In genomic region chr11:118295834-118296454, GRCh38 we compare ENCODE assay signal across 8 cellular contexts. TPM values are rescaled to one million over a fixed set of nuclear protein-coding genes. Genes with fewer than 3 reads are reported as not detected.
DNase-seq lines count a peak whose midpoint lies in the region; ATAC-seq and TF ChIP-seq lines count a peak whose summit lies in the region.

No MANE protein-coding gene starts in this region.

- peaks cover 4% of the 10 kb centered on the region for H3K27me3 ChIP-seq in MG63
- H3K27me3 ChIP-seq in ascending aorta: no peaks in the 10 kb centered on the region

- intact Hi-C loops in ascending aorta (cut with DNase I): no loop called here

- no peaks in the 10 kb centered on the region for H3K4me1 ChIP-seq in ascending aorta

- H3K9me3 ChIP-seq in MG63: no peaks in the 10 kb centered on the region
- H3K9me3 ChIP-seq in ascending aorta: no peaks in the 10 kb centered on the region

- no peaks in the 10 kb centered on the region for H3K27me3 Mint-ChIP-seq in activated T-cell treated with anti-CD3 and anti-CD28 coated beads, Interleukin-2, amount 50 U/mL, for 72 hours (ENCODE audit: low read depth)
- peaks cover 28% of the 10 kb centered on the region for H3K27me3 Mint-ChIP-seq in type B pancreatic cell

- H3K4me1 Mint-ChIP-seq in activated T-cell treated with anti-CD3 and anti-CD28 coated beads, Interleukin-2, amount 50 U/mL, for 72 hours (ENCODE audit: low read depth): peaks cover 22% of the 10 kb centered on the region
- peaks cover 1% of the 10 kb centered on the region for H3K4me1 Mint-ChIP-seq in type B pancreatic cell (ENCODE audit: unreplicated experiment)

- peak overlapping the region; percentile 14 to 17 for H3K4me3 Mint-ChIP-seq in activated T-cell treated with anti-CD3 and anti-CD28 coated beads, Interleukin-2, amount 50 U/mL, for 72 hours
- no peak overlapping the region for H3K4me3 Mint-ChIP-seq in type B pancreatic cell

- ATAC-seq in activated T-cell treated with anti-CD3 and anti-CD28 coated beads, Interleukin-2, amount 50 U/mL, for 72 hours (replicated peaks in 1 of 2): peak; percentile 71 to 76
- ATAC-seq in GM21717 (IDR thresholded peaks at IDR 0.05; ENCODE audit: unreplicated experiment): no peak

- peak; percentile 17 for DNase-seq in GM03348 (ENCODE audit: low spot score)
- peak; percentile 2 for DNase-seq in MG63
- peak in 1 of 2 donors; percentile 38 for DNase-seq in activated T-cell treated with anti-CD3 and anti-CD28 coated beads, Interleukin-2, amount 50 U/mL, for 72 hours
- DNase-seq in iPS-NIHi11 (ENCODE audit: low spot score): peak; percentile 44
- DNase-seq in type B pancreatic cell (ENCODE audit: extremely low spot score, unreplicated experiment): no peak
- no peak for DNase-seq in ascending aorta (ENCODE audit: low spot score in 2 of 2)
- no peak for DNase-seq in NCI-H2227 treated with DMSO at 0.1 percent for 48 hours (lab: John Stamatoyannopoulos, UW)

- TF ChIP-seq CTCF in type B pancreatic cell (conservative IDR thresholded peaks at IDR 0.05) (peak; percentile 51), ascending aorta (IDR thresholded peaks at IDR 0.05) (peak in 1 of 3 experiments; percentile 25)

- H3K4me3 ChIP-seq in MG63 (no peak overlapping the region), ascending aorta (no peak overlapping the region)

- H3K27ac Mint-ChIP-seq in activated T-cell treated with anti-CD3 and anti-CD28 coated beads, Interleukin-2, amount 50 U/mL, for 72 hours: peak overlapping the region; percentile 7
- H3K27ac Mint-ChIP-seq in type B pancreatic cell: no peak overlapping the region

- H3K36me3 Mint-ChIP-seq in activated T-cell treated with anti-CD3 and anti-CD28 coated beads, Interleukin-2, amount 50 U/mL, for 72 hours (ENCODE audit: insufficient read depth in 2 of 2): no peaks in the 10 kb centered on the region
- no peaks in the 10 kb centered on the region for H3K36me3 Mint-ChIP-seq in type B pancreatic cell

- H3K9me3 Mint-ChIP-seq in activated T-cell treated with anti-CD3 and anti-CD28 coated beads, Interleukin-2, amount 50 U/mL, for 72 hours: no peaks in the 10 kb centered on the region
- no peaks in the 10 kb centered on the region for H3K9me3 Mint-ChIP-seq in type B pancreatic cell

- H3K27ac ChIP-seq in ascending aorta: no peak overlapping the region

- no peaks in the 10 kb centered on the region for H3K36me3 ChIP-seq in MG63
- H3K36me3 ChIP-seq in ascending aorta: no peaks in the 10 kb centered on the region

RNA-seq across cellular contexts. Expression of gene CD3E, which starts 8.6 kb away (rescaled TPM):
- total RNA-seq in MG63 (2014; rRNA removed; shearing (Covaris generic); ENCODE audit: low replicate concordance): not detected in 2 replicates
- total RNA-seq in activated T-cell treated with anti-CD3 and anti-CD28 coated beads, Interleukin-2, amount 50 U/mL, for 72 hours: 100 to 1,000 TPM; 404 to 419 TPM
- total RNA-seq in type B pancreatic cell (ENCODE audit: low replicate concordance) (not detected in 2 replicates), ascending aorta (not detected)

RNA-seq across cellular contexts. Expression of gene MPZL2, which starts 31.8 kb away (rescaled TPM):
- not detected in 2 replicates for total RNA-seq in MG63 (2014; rRNA removed; shearing (Covaris generic); ENCODE audit: low replicate concordance)
- total RNA-seq in activated T-cell treated with anti-CD3 and anti-CD28 coated beads, Interleukin-2, amount 50 U/mL, for 72 hours: 10 to 100 TPM; 10.1 to 12.9 TPM
- total RNA-seq in type B pancreatic cell (ENCODE audit: low replicate concordance) (32.7 and 113 TPM in 2 replicates), ascending aorta (53.0 TPM)

RNA-seq across cellular contexts. Expression of gene MPZL3, which starts 43.8 kb away (rescaled TPM):
- total RNA-seq in MG63 (2014; rRNA removed; shearing (Covaris generic); ENCODE audit: low replicate concordance): 1.3 and 1.6 TPM in 2 replicates
- 10 to 100 TPM; 71.3 to 76.3 TPM for total RNA-seq in activated T-cell treated with anti-CD3 and anti-CD28 coated beads, Interleukin-2, amount 50 U/mL, for 72 hours
- total RNA-seq in type B pancreatic cell (ENCODE audit: low replicate concordance): 10.2 and 32.1 TPM in 2 replicates
- 0.21 TPM for total RNA-seq in ascending aorta

RNA-seq across cellular contexts. Expression of gene CD3D, which starts 46.6 kb away (rescaled TPM):
- total RNA-seq in MG63 (2014; rRNA removed; shearing (Covaris generic); ENCODE audit: low replicate concordance): not detected in 2 replicates
- 100 to 1,000 TPM; 245 to 250 TPM for total RNA-seq in activated T-cell treated with anti-CD3 and anti-CD28 coated beads, Interleukin-2, amount 50 U/mL, for 72 hours
- total RNA-seq in type B pancreatic cell (ENCODE audit: low replicate concordance) (not detected in 2 replicates), ascending aorta (not detected)

RNA-seq across cellular contexts. Expression of gene CD3G, which starts 48.2 kb away (rescaled TPM):
- total RNA-seq in MG63 (2014; rRNA removed; shearing (Covaris generic); ENCODE audit: low replicate concordance): not detected in 2 replicates
- total RNA-seq in activated T-cell treated with anti-CD3 and anti-CD28 coated beads, Interleukin-2, amount 50 U/mL, for 72 hours: 100 to 1,000 TPM; 125 to 128 TPM
- 0.21 TPM in 1 of 2 replicates, not detected in the other for total RNA-seq in type B pancreatic cell (ENCODE audit: low replicate concordance)
- not detected for total RNA-seq in ascending aorta

Comparison
In these comparisons a context has a peak if more than half of its experiments do, and no peak if none do; other contexts are left out.
1. DNase-seq: peak in GM03348 (single experiment), MG63 (single experiment) and iPS-NIHi11 (single experiment); none in type B pancreatic cell (single experiment), ascending aorta (0 of 2) and NCI-H2227 treated with DMSO at 0.1 percent for 48 hours (single experiment).
2. RNA of gene CD3E, which starts 8.6 kb away (total RNA-seq): 404 to 419 TPM in activated T-cell treated with anti-CD3 and anti-CD28 coated beads, Interleukin-2, amount 50 U/mL, for 72 hours; not detected in type B pancreatic cell, not detected in MG63 and not detected in ascending aorta (single experiment); every median in the first group is over 100 times any median in the second.
3. RNA of gene MPZL2, which starts 31.8 kb away (total RNA-seq): 53.0 TPM in ascending aorta (single experiment), 32.7 to 113 TPM in type B pancreatic cell and 10.1 to 12.9 TPM in activated T-cell treated with anti-CD3 and anti-CD28 coated beads, Interleukin-2, amount 50 U/mL, for 72 hours; not detected in MG63; every median in the first group is over 10 times any median in the second.